In genomic region chr3:141389703-141390102, GRCh38 we compare ENCODE assay signal across 17 cellular contexts. TPM values are rescaled to one million over a fixed set of nuclear protein-coding genes. Genes with fewer than 3 reads are reported as not detected.
A peak's percentile ranks its signal among the peaks of the same experiment; 100 is the strongest.
DNase-seq lines count a peak whose midpoint lies in the region; ATAC-seq and TF ChIP-seq lines count a peak whose summit lies in the region.
"Had no signal": no experiment of that assay in that cellular context is flagged by ENCODE, and none has a peak within 500 bp of the region (broad histone marks: within the 10 kb centered on the region; RNA-seq: fewer than 3 reads in every experiment).

No MANE protein-coding gene starts in this region.

- TF ChIP-seq CTCF in brain (conservative IDR thresholded peaks at IDR 0.05): no peak

- H3K36me3 Mint-ChIP-seq in IgD-negative memory B cell: peaks cover 2% of the 10 kb centered on the region
- peaks cover 19% of the 10 kb centered on the region for H3K36me3 Mint-ChIP-seq in brain
- H3K36me3 Mint-ChIP-seq: activated naive CD8-positive, alpha-beta T cell treated with anti-CD3 and anti-CD28 coated beads for 36 hours had no signal

- 100% methylated on average over 3 of the region's 5 CpGs for WGBS in mesenchymal stem cell

- H3K27me3 Mint-ChIP-seq in IgD-negative memory B cell (no peaks in the 10 kb centered on the region), brain (peaks cover 5% of the 10 kb centered on the region)
- H3K27me3 Mint-ChIP-seq: activated naive CD8-positive, alpha-beta T cell treated with anti-CD3 and anti-CD28 coated beads for 36 hours had no signal

- H2BK120ac ChIP-seq in mesenchymal stem cell (ENCODE audit: low read depth, low read length): no peak overlapping the region

- H3K4me1 ChIP-seq in mesenchymal stem cell (ENCODE audit: control insufficient read depth, insufficient read depth, low read depth, low read length): peaks cover 8% of the 10 kb centered on the region

- no peak overlapping the region for H3K18ac ChIP-seq in mesenchymal stem cell (ENCODE audit: low read depth in 1 of 2, low read length in 2 of 2)

- no peaks in the 10 kb centered on the region for H3K27me3 ChIP-seq in mesenchymal stem cell (ENCODE audit: control insufficient read depth in 1 of 2, insufficient read depth in 1 of 2, low read length in 2 of 2)
- H3K27me3 ChIP-seq: pancreas, suprapubic skin had no signal

- H3K4me1 Mint-ChIP-seq in IgD-negative memory B cell (peaks cover 27 to 38% (median 30%) of the 10 kb centered on the region in 3 donors), brain (peaks cover 92% of the 10 kb centered on the region)

- peak overlapping the region; percentile 91 for H3K9ac ChIP-seq in mesenchymal stem cell (ENCODE audit: low read length)

- H3K79me1 ChIP-seq in mesenchymal stem cell (replicated peaks; ENCODE audit: low read length, poor library complexity, severe bottlenecking): peaks cover 15% of the 10 kb centered on the region

- H3K9me3 Mint-ChIP-seq in IgD-negative memory B cell (no peaks in the 10 kb centered on the region), brain (peaks cover 0 to 26% (median 7%) of the 10 kb centered on the region in 5 experiments)
- H3K9me3 Mint-ChIP-seq: activated naive CD8-positive, alpha-beta T cell treated with anti-CD3 and anti-CD28 coated beads for 36 hours; H9 had no signal

- H3K9me3 ChIP-seq in mesenchymal stem cell (ENCODE audit: control insufficient read depth, low read length): no peaks in the 10 kb centered on the region
- H3K9me3 ChIP-seq: A549, Caco-2, pancreas, suprapubic skin had no signal

- DNase-seq in NCI-H1694 treated with DMSO at 0.1 percent for 48 hours (lab: John Stamatoyannopoulos, UW) (peak; percentile 46), NCI-H1694 (lab: John Stamatoyannopoulos, UW) (no peak), mesenchymal stem cell (peak; percentile 24), NCI-H1048 (lab: John Stamatoyannopoulos, UW) (no peak), mesenteric fat pad (ENCODE audit: low spot score) (no peak)
- DNase-seq: activated CD4-positive, CD25-positive, alpha-beta regulatory T cell; activated naive CD8-positive, alpha-beta T cell treated with anti-CD3 and anti-CD28 coated beads for 36 hours; Caco-2; H9; midbrain; NCI-H2171 treated with DMSO at 0.1 percent for 48 hours; pancreas had no signal

- H2AK5ac ChIP-seq in mesenchymal stem cell (ENCODE audit: low read length, severe bottlenecking): no peak overlapping the region

- H3K23ac ChIP-seq in mesenchymal stem cell (ENCODE audit: low read length in 2 of 2): no peak overlapping the region

- H2BK5ac ChIP-seq in mesenchymal stem cell (ENCODE audit: low read depth, low read length, poor library complexity, severe bottlenecking): no peak overlapping the region

- no peak overlapping the region for H3K14ac ChIP-seq in mesenchymal stem cell (ENCODE audit: low read length in 2 of 2)

- ATAC-seq in GM18498 (IDR thresholded peaks at IDR 0.05; ENCODE audit: unreplicated experiment): no peak
- ATAC-seq: A549 had no signal

- no peak overlapping the region for H3K27ac ChIP-seq in mesenchymal stem cell (ENCODE audit: low read length, poor library complexity, severe bottlenecking)

- H4K8ac ChIP-seq in mesenchymal stem cell (ENCODE audit: low read length): no peak overlapping the region

- H3K4ac ChIP-seq in mesenchymal stem cell (ENCODE audit: low read depth in 1 of 2, low read length in 2 of 2): no peak overlapping the region

- H4K91ac ChIP-seq in mesenchymal stem cell (ENCODE audit: low read length): no peak overlapping the region

- H3K4me3 Mint-ChIP-seq in IgD-negative memory B cell (peak overlapping the region in 3 of 4 donors; percentile 81 to 91 (median 89)), brain (peak overlapping the region; percentile 61 to 91 (median 83))
- H3K4me3 Mint-ChIP-seq: activated naive CD8-positive, alpha-beta T cell treated with anti-CD3 and anti-CD28 coated beads for 36 hours; H9 had no signal

- peaks cover 6 to 42% of the 10 kb centered on the region in 2 experiments for H3K36me3 ChIP-seq in mesenchymal stem cell (ENCODE audit: control insufficient read depth in 1 of 2, insufficient read depth in 2 of 2, low read depth in 1 of 2, low read length in 2 of 2)
- H3K36me3 ChIP-seq: pancreas, suprapubic skin had no signal

- no peak overlapping the region for H3K4me2 ChIP-seq in mesenchymal stem cell (ENCODE audit: low read length, poor library complexity, severe bottlenecking)

- H2BK15ac ChIP-seq in mesenchymal stem cell (ENCODE audit: low read depth, poor library complexity, severe bottlenecking): no peak overlapping the region

- H2AFZ ChIP-seq in mesenchymal stem cell (ENCODE audit: low read depth, low read length): no peak overlapping the region

- no peak overlapping the region for H2BK12ac ChIP-seq in mesenchymal stem cell (ENCODE audit: low read length in 2 of 2)

- H3K27ac Mint-ChIP-seq in IgD-negative memory B cell (peak overlapping the region; percentile 80 to 88 (median 87)), brain (peak overlapping the region; percentile 14 to 94 (median 77))
- H3K27ac Mint-ChIP-seq: activated naive CD8-positive, alpha-beta T cell treated with anti-CD3 and anti-CD28 coated beads for 36 hours; H9 had no signal

- peak overlapping the region in 1 of 2 experiments; percentile 5 for H3K4me3 ChIP-seq in mesenchymal stem cell (ENCODE audit: insufficient read depth in 1 of 2, low read depth in 1 of 2, low read length in 2 of 2)
- H3K4me3 ChIP-seq: A549 had no signal

RNA-seq across cellular contexts. Expression of gene ZBTB38, which starts 21.4 kb away (rescaled TPM):
- polyA plus RNA-seq in IgD-negative memory B cell (113 TPM), brain (ENCODE audit: insufficient read depth, low read depth, low replicate concordance) (6.0 TPM)
- 42.0 TPM for polyA plus RNA-seq in mesenchymal stem cell (2013, experiment 1 of 2)
- polyA plus RNA-seq in mesenchymal stem cell (2013, experiment 2 of 2): 39.5 TPM
- total RNA-seq in mesenteric fat pad: 75.4 TPM

Comparison
In these comparisons a context has a peak if more than half of its experiments do, and no peak if none do; other contexts are left out.
1. DNase-seq: peak in NCI-H1694 treated with DMSO at 0.1 percent for 48 hours (single experiment) and mesenchymal stem cell (single experiment); none in NCI-H1694 (single experiment), NCI-H1048 (single experiment) and mesenteric fat pad (single experiment).
2. RNA of gene ZBTB38, which starts 21.4 kb away (polyA plus RNA-seq): 113 TPM in IgD-negative memory B cell (single experiment); 6.0 TPM in brain (single experiment); every median in the first group is over 10 times any median in the second.